ENCODE assay signal across 23 cellular contexts in genomic region chr3:169907944-169908343, GRCh38. TPM values are rescaled to one million over a fixed set of nuclear protein-coding genes. Genes with fewer than 3 reads are reported as not detected.
A peak's percentile ranks its signal among the peaks of the same experiment; 100 is the strongest.
DNase-seq lines count a peak whose midpoint lies in the region; ATAC-seq, FAIRE-seq and TF ChIP-seq lines count a peak whose summit lies in the region.
"Had no signal": no experiment of that assay in that cellular context is flagged by ENCODE, and none has a peak within 500 bp of the region (broad histone marks: within the 10 kb centered on the region; RNA-seq: fewer than 3 reads in every experiment).

No MANE protein-coding gene starts in this region.

- no peaks in the 10 kb centered on the region for H3K27me3 Mint-ChIP-seq in stimulated activated memory B cell treated with anti-CD40 and anti-IgM and Interleukin-4, amounts not matched to agents 10 μg/mL and 1 μg/mL and 100 μg/mL, for 72 hours

- no peaks in the 10 kb centered on the region for H3K36me3 Mint-ChIP-seq in stimulated activated memory B cell treated with anti-CD40 and anti-IgM and Interleukin-4, amounts not matched to agents 10 μg/mL and 1 μg/mL and 100 μg/mL, for 72 hours

- H3K4me2 ChIP-seq in A549, result no peak overlapping the region
- no peak overlapping the region for H3K4me2 ChIP-seq in mesendoderm (ENCODE audit: low read length)
- H3K4me2 ChIP-seq in SK-N-SH, result no peak overlapping the region

- no peaks in the 10 kb centered on the region for H3F3A ChIP-seq in SK-N-SH (replicated peaks; ENCODE audit: insufficient read depth)

- no peaks in the 10 kb centered on the region for H3K27me3 ChIP-seq in bronchial epithelial cell (ENCODE audit: control insufficient read depth, insufficient read depth, low read length)
- H3K27me3 ChIP-seq in mesendoderm (ENCODE audit: insufficient read depth, low read length, poor library complexity), result no peaks in the 10 kb centered on the region
- no peaks in the 10 kb centered on the region for H3K27me3 ChIP-seq in SK-N-SH (ENCODE audit: insufficient read depth)

- H2BK15ac ChIP-seq in mesendoderm (replicated peaks; ENCODE audit: low read depth), result no peak overlapping the region

- POLR2A ChIA-PET in A549 (lab: Yijun Ruan, JAX) (no interaction called here), SK-N-SH (lab: Yijun Ruan, JAX) (no interaction called here)

- CTCF ChIA-PET in A549 (lab: Yijun Ruan, JAX) (no interaction called here), SK-N-SH (lab: Yijun Ruan, JAX) (no interaction called here)

- peak; percentile 39 to 42; a peak in 3 of 6 replicates for ATAC-seq in A549
- ATAC-seq in stimulated activated memory B cell treated with anti-CD40 and anti-IgM and Interleukin-4, amounts not matched to agents 10 μg/mL and 1 μg/mL and 100 μg/mL, for 72 hours, result no peak
- ATAC-seq: HCT116 had no signal

- H3K23ac ChIP-seq in mesendoderm (ENCODE audit: low read length), result no peak overlapping the region

- TF ChIP-seq RAD21 in A549 (conservative IDR thresholded peaks at IDR 0.05 in 1 of 2, IDR thresholded peaks at IDR 0.05 in 1 of 2), result no peak
- no peak for TF ChIP-seq RAD21 in SK-N-SH (IDR thresholded peaks at IDR 0.05; ENCODE audit: low read length)

- no peak overlapping the region for H3K18ac ChIP-seq in mesendoderm (ENCODE audit: low read length)

- H4K8ac ChIP-seq in mesendoderm (ENCODE audit: low read depth, low read length), result no peak overlapping the region

- H3K79me1 ChIP-seq in mesendoderm (ENCODE audit: low read length), result no peaks in the 10 kb centered on the region

- H3K27ac Mint-ChIP-seq in stimulated activated memory B cell treated with anti-CD40 and anti-IgM and Interleukin-4, amounts not matched to agents 10 μg/mL and 1 μg/mL and 100 μg/mL, for 72 hours, result peak overlapping the region; percentile 24
- H3K27ac Mint-ChIP-seq: CD4-positive, alpha-beta memory T cell; H9 had no signal

- no peaks in the 10 kb centered on the region for H3K9me3 Mint-ChIP-seq in stimulated activated memory B cell treated with anti-CD40 and anti-IgM and Interleukin-4, amounts not matched to agents 10 μg/mL and 1 μg/mL and 100 μg/mL, for 72 hours

- DNase-seq in A549 (ENCODE audit: low read depth in 1 of 2, low spot score in 1 of 2) (no peak), bronchial epithelial cell (ENCODE audit: low read depth) (no peak), mesendoderm (peak; percentile 35), NCI-H1105 (lab: John Stamatoyannopoulos, UW) (no peak), GM19239 (ENCODE audit: insufficient read length, low spot score) (no peak), SK-N-SH (no peak)
- DNase-seq: 8988T; C1 segment of cervical spinal cord; Calu3; CD4-positive, alpha-beta memory T cell; COR-L47; DMS53; DMS79 treated with DMSO at 0.1 percent for 48 hours; H9 had no signal

- peak overlapping the region; percentile 56 for H2AK5ac ChIP-seq in mesendoderm (ENCODE audit: low read length)

- H3K4ac ChIP-seq in mesendoderm (ENCODE audit: low read depth, low read length), result no peak overlapping the region

- H3K9me3 ChIP-seq in A549, result peaks cover 7% of the 10 kb centered on the region; the same call in 2 of the 3 replicates
- no peaks in the 10 kb centered on the region for H3K9me3 ChIP-seq in SK-N-SH

- peak overlapping the region; percentile 67 for H3K56ac ChIP-seq in mesendoderm (ENCODE audit: low read length)

- no peak overlapping the region for H3K27ac ChIP-seq in A549
- peak overlapping the region; percentile 30 for H3K27ac ChIP-seq in mesendoderm (ENCODE audit: low read depth, low read length)
- no peak overlapping the region for H3K27ac ChIP-seq in SK-N-SH (ENCODE audit: low read depth in 2 of 2, low read length in 1 of 2)
- H3K27ac ChIP-seq: GM23248 had no signal

- no peaks in the 10 kb centered on the region for H3K79me2 ChIP-seq in mesendoderm (ENCODE audit: control insufficient read depth, insufficient read depth, low read length)
- H3K79me2 ChIP-seq in SK-N-SH (ENCODE audit: insufficient read depth), result no peaks in the 10 kb centered on the region

- FAIRE-seq in A549 (lab: Jason Lieb, UNC) (no peak), bronchial epithelial cell (lab: Jason Lieb, UNC) (peak; percentile 83), GM19239 (lab: Jason Lieb, UNC) (no peak)
- FAIRE-seq: G401.6, GM12892 had no signal

- H3K9ac ChIP-seq in mesendoderm (ENCODE audit: low read length) (no peak overlapping the region), SK-N-SH (no peak overlapping the region)
- H3K9ac ChIP-seq: GM23248 had no signal

- TF ChIP-seq EP300 in A549 (IDR thresholded peaks at IDR 0.05) (no peak), SK-N-SH (IDR thresholded peaks at IDR 0.05; ENCODE audit: borderline replicate concordance in 1 of 2, low read depth in 1 of 2, low read length in 1 of 2) (no peak)

- no peak for TF ChIP-seq CTCF in A549 (IDR thresholded peaks at IDR 0.05)
- no peak for TF ChIP-seq CTCF in bronchial epithelial cell (IDR thresholded peaks at IDR 0.05; ENCODE audit: insufficient read depth, low read length, severe bottlenecking)
- no peak for TF ChIP-seq CTCF in SK-N-SH (IDR thresholded peaks at IDR 0.05)

- peak overlapping the region; percentile 22 for H2BK5ac ChIP-seq in mesendoderm (ENCODE audit: low read length)

- H2BK120ac ChIP-seq in mesendoderm (ENCODE audit: low read depth, low read length), result no peak overlapping the region

- H3K4me1 ChIP-seq in A549, result no peaks in the 10 kb centered on the region
- H3K4me1 ChIP-seq in mesendoderm (ENCODE audit: control insufficient read depth, low read depth, low read length), result peaks cover 6% of the 10 kb centered on the region
- H3K4me1 ChIP-seq in SK-N-SH (ENCODE audit: control insufficient read depth in 1 of 2, insufficient read depth in 2 of 2, low read depth in 1 of 2, low read length in 1 of 2), result no peaks in the 10 kb centered on the region; a peak in 1 of 4 replicates

- H4K20me1 ChIP-seq in SK-N-SH (ENCODE audit: insufficient read depth), result no peaks in the 10 kb centered on the region

- H3K4me3 ChIP-seq in A549, result no peak overlapping the region
- no peak overlapping the region for H3K4me3 ChIP-seq in bronchial epithelial cell (ENCODE audit: low read depth, low read length)
- no peak overlapping the region for H3K4me3 ChIP-seq in mesendoderm (ENCODE audit: low read length)
- no peak overlapping the region for H3K4me3 ChIP-seq in SK-N-SH (ENCODE audit: low read depth in 2 of 2, low read length in 1 of 2)
- H3K4me3 ChIP-seq: GM23248 had no signal

- no peak for TF ChIP-seq POLR2A in A549 (IDR thresholded peaks at IDR 0.05; ENCODE audit: low read length)

- H4K5ac ChIP-seq in mesendoderm (ENCODE audit: low read length), result no peak overlapping the region

- no peaks in the 10 kb centered on the region for H3K36me3 ChIP-seq in bronchial epithelial cell (ENCODE audit: control insufficient read depth, insufficient read depth, low read length)
- H3K36me3 ChIP-seq in mesendoderm (ENCODE audit: control insufficient read depth, insufficient read depth, low read length), result no peaks in the 10 kb centered on the region
- H3K36me3 ChIP-seq in SK-N-SH (replicated peaks in 1 of 2; ENCODE audit: control insufficient read depth in 1 of 2, insufficient read depth in 2 of 2, low read length in 1 of 2), result no peaks in the 10 kb centered on the region

- WGBS in A549 (ENCODE audit: missing lambda C conversion rate), result 60% methylated on average over 4 of the region's 4 CpGs
- WGBS in mesendoderm (ENCODE audit: extremely low coverage, insufficient coverage, low lambda C conversion rate), result no CpG with 5 or more reads among the region's 4 CpGs
- 71% methylated on average over 4 of the region's 4 CpGs for WGBS in SK-N-SH (ENCODE audit: low lambda C conversion rate)

- no peaks in the 10 kb centered on the region for H3K9me2 ChIP-seq in SK-N-SH

- H3K4me1 Mint-ChIP-seq in stimulated activated memory B cell treated with anti-CD40 and anti-IgM and Interleukin-4, amounts not matched to agents 10 μg/mL and 1 μg/mL and 100 μg/mL, for 72 hours, result no peaks in the 10 kb centered on the region
- H3K4me1 Mint-ChIP-seq: CD4-positive, alpha-beta memory T cell had no signal

- no peak overlapping the region for H3K4me3 Mint-ChIP-seq in stimulated activated memory B cell treated with anti-CD40 and anti-IgM and Interleukin-4, amounts not matched to agents 10 μg/mL and 1 μg/mL and 100 μg/mL, for 72 hours
- H3K4me3 Mint-ChIP-seq: CD4-positive, alpha-beta memory T cell; H9 had no signal

- no peak overlapping the region for H2AFZ ChIP-seq in SK-N-SH (ENCODE audit: low read depth)
- H2AFZ ChIP-seq: GM23248 had no signal

RNA-seq across cellular contexts. Expression of gene SAMD7, which starts 3.4 kb away (rescaled TPM):
- polyA plus RNA-seq in A549 (2011; rRNA removed) (not detected in 2 replicates), A549 (2017; fragmentation: RNase III; extraction: RNeasy Plus Mini Kit Qiagen cat#74134 plus additional on column Dnase treatment) (not detected in 3 replicates), SK-N-SH (2012; rRNA removed) (not detected in 2 replicates)
- polyA plus RNA-seq in A549 (2012; cell fraction: cytosol; rRNA removed), result not detected in 2 replicates
- polyA plus RNA-seq in A549 (2012; cell fraction: nucleus; rRNA removed), result not detected in 2 replicates
- polyA minus RNA-seq in A549 (2011; rRNA and poly(A)+ RNA removed), result not detected in 2 replicates
- total RNA-seq in bronchial epithelial cell, result not detected in 2 replicates
- polyA plus RNA-seq in mesendoderm (2013, experiment 1 of 2), result not detected
- polyA plus RNA-seq in mesendoderm (2013, experiment 2 of 2), result not detected
- polyA plus RNA-seq in SK-N-SH (2012; cell fraction: cytosol; rRNA removed), result 0.01 TPM in 1 of 2 replicates, not detected in the other
- not detected in 2 replicates for polyA plus RNA-seq in SK-N-SH (2012; cell fraction: nucleus; rRNA removed)
- total RNA-seq: A673; Calu3; CD4-positive, alpha-beta memory T cell; Daoy; GM23248; H4; H9 had no signal
- polyA plus RNA-seq: BJ; CD4-positive, alpha-beta memory T cell; GM23248 had no signal

RNA-seq across cellular contexts. Expression of gene LRRC31, which starts 38.2 kb away (rescaled TPM):
- polyA plus RNA-seq in A549 (2011; rRNA removed), result 0.27 and 0.37 TPM in 2 replicates
- 0.01 TPM in 2 replicates for polyA plus RNA-seq in A549 (2012; cell fraction: cytosol; rRNA removed)
- polyA plus RNA-seq in A549 (2012; cell fraction: nucleus; rRNA removed), result not detected in 2 replicates
- 0.04 TPM in 2 of 3 replicates, not detected in the other for polyA plus RNA-seq in A549 (2017; fragmentation: RNase III; extraction: RNeasy Plus Mini Kit Qiagen cat#74134 plus additional on column Dnase treatment)
- 0.08 TPM in 1 of 2 replicates, not detected in the other for polyA minus RNA-seq in A549 (2011; rRNA and poly(A)+ RNA removed)
- total RNA-seq in bronchial epithelial cell, result not detected in 2 replicates
- polyA plus RNA-seq in mesendoderm (2013, experiment 1 of 2), result 0.01 TPM
- polyA plus RNA-seq in mesendoderm (2013, experiment 2 of 2), result not detected
- polyA plus RNA-seq in SK-N-SH (2012; rRNA removed), result not detected in 2 replicates
- polyA plus RNA-seq in SK-N-SH (2012; cell fraction: cytosol; rRNA removed), result not detected in 2 replicates
- not detected in 2 replicates for polyA plus RNA-seq in SK-N-SH (2012; cell fraction: nucleus; rRNA removed)
- total RNA-seq: A673; CD4-positive, alpha-beta memory T cell; Daoy; GM23248; H4; H9 had no signal
- polyA plus RNA-seq: BJ; CD4-positive, alpha-beta memory T cell; GM23248 had no signal

RNA-seq across cellular contexts. Expression of gene SEC62, which starts 58.7 kb away (rescaled TPM):
- 84.5 and 88.1 TPM in 2 replicates for polyA plus RNA-seq in A549 (2011; rRNA removed)
- 16.9 and 22.0 TPM in 2 replicates for polyA plus RNA-seq in A549 (2012; cell fraction: cytosol; rRNA removed)
- 6.4 and 8.1 TPM in 2 replicates for polyA plus RNA-seq in A549 (2012; cell fraction: nucleus; rRNA removed)
- 105 to 111 TPM (median 107 TPM) in 3 replicates for polyA plus RNA-seq in A549 (2017; fragmentation: RNase III; extraction: RNeasy Plus Mini Kit Qiagen cat#74134 plus additional on column Dnase treatment)
- polyA minus RNA-seq in A549 (2011; rRNA and poly(A)+ RNA removed), result 70.5 and 83.8 TPM in 2 replicates
- 27.1 and 39.2 TPM in 2 replicates for total RNA-seq in bronchial epithelial cell
- 214 TPM for polyA plus RNA-seq in mesendoderm (2013, experiment 1 of 2)
- 216 TPM for polyA plus RNA-seq in mesendoderm (2013, experiment 2 of 2)
- polyA plus RNA-seq in SK-N-SH (2012; rRNA removed), result 15.0 and 21.7 TPM in 2 replicates
- polyA plus RNA-seq in SK-N-SH (2012; cell fraction: cytosol; rRNA removed), result 21.7 and 29.8 TPM in 2 replicates
- polyA plus RNA-seq in SK-N-SH (2012; cell fraction: nucleus; rRNA removed), result 5.8 and 16.3 TPM in 2 replicates
